In the genomic region with DNA sequence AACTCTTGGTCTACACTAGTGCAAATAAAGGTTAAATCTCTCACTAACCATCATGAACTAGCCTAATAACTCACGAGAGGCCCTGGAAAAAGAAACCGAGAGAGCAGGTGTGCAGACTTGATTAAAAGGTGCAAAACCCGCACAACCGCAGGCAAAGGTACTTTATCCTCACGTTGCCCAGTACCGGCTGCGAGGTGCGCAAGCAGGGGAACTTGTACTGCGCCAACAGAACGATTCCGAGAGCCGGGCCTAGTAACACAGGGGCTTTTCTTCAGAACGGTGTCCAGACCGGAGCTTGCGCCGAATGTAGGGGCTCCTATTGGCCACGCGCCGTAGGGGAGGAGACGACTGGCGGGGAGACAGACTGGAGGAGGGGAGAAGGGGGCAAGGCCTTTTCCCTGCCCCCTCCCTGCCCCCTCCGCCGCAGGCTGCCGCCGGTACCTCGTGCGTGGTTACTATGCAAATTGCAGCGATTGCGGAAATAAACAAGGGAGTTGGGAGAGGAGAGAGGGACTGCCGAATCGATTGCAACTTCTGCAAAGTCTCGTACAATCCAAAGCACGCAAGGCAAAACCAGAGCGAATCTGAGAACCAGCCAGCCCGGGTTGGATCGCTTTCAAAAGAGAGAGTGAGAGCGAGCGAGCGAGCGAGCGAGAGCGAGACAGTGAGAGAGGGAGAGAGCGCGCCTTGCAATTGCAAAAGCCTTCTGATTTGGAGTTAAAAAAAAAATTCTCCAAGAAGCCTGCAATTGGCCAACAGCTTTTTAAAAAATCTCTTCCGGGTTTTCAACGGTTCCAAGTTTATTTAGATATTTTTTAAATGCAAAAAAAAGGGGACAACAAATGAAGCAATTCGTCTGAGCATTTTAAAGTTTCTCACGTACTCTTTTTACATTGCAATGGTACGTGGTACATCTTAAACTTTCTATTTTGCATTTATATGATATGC, we compare ENCODE assay signal across 8 cellular contexts. TPM values are rescaled to one million over a fixed set of nuclear protein-coding genes. Genes with fewer than 3 reads are reported as not detected.
A peak's percentile ranks its signal among the peaks of the same experiment; 100 is the strongest.
DNase-seq lines count a peak whose midpoint lies in the region; ATAC-seq and TF ChIP-seq lines count a peak whose summit lies in the region.

No MANE protein-coding gene starts in this region.

- peaks cover 24% of the 10 kb centered on the region for H3K4me1 ChIP-seq in RWPE2 (ENCODE audit: insufficient read depth, poor library complexity, severe bottlenecking)

- no peaks in the 10 kb centered on the region for H3K9me3 ChIP-seq in MG63
- no peaks in the 10 kb centered on the region for H3K9me3 ChIP-seq in RWPE2 (ENCODE audit: severe bottlenecking)

- H3K27ac ChIP-seq in RWPE2 (ENCODE audit: poor library complexity, severe bottlenecking) (peak overlapping the region; percentile 85), temporal lobe (ENCODE audit: low read depth, low read length) (peak overlapping the region; percentile 82)

- H3K4me3 ChIP-seq in MG63 (peak overlapping the region; percentile 54), RWPE2 (ENCODE audit: severe bottlenecking) (peak overlapping the region; percentile 38)

- TF ChIP-seq CTCF in RWPE2 (IDR thresholded peaks at IDR 0.05; ENCODE audit: poor library complexity, severe bottlenecking), result no peak

- no peaks in the 10 kb centered on the region for H3K36me3 ChIP-seq in MG63
- no peaks in the 10 kb centered on the region for H3K36me3 ChIP-seq in RWPE2 (ENCODE audit: low read depth)

- H3K27me3 ChIP-seq in MG63 (peaks cover 14% of the 10 kb centered on the region), RWPE2 (ENCODE audit: insufficient read depth, poor library complexity, severe bottlenecking) (no peaks in the 10 kb centered on the region)

- DNase-seq in Daoy (ENCODE audit: low read depth) (peak; percentile 94), HCEC 1CT (peak; percentile 79), MG63 (peak; percentile 45), RWPE2 (ENCODE audit: low spot score) (peak; percentile 88), germinal center (ENCODE audit: low spot score) (peak; percentile 91), non-pigmented ciliary epithelial cell (ENCODE audit: low read depth) (peak; percentile 60)
- peak; percentile 77 for DNase-seq in activated naive CD4-positive, alpha-beta T cell treated with Interleukin-2 at 50 U/mL for 16 hours

- peak; percentile 77 for ATAC-seq in RWPE2 (ENCODE audit: low read depth)

RNA-seq across cellular contexts. Expression of a gene that starts 5.4 kb away (rescaled TPM):
- 3.4 and 5.0 TPM in 2 replicates for total RNA-seq in Daoy (2014; rRNA removed; shearing (Covaris generic))
- total RNA-seq in MG63 (2014; rRNA removed; shearing (Covaris generic); ENCODE audit: low replicate concordance), result not detected in 2 replicates
- 85.8 TPM for total RNA-seq in temporal lobe

Comparison
In these comparisons a context has a peak if more than half of its experiments do, and no peak if none do; other contexts are left out.
1. Peak in every context shown above with its lines: DNase-seq, ATAC-seq, H3K4me3 ChIP-seq and H3K27ac ChIP-seq.
2. RNA of a gene that starts 5.4 kb away (total RNA-seq): 85.8 TPM in temporal lobe (single experiment); 3.4 to 5.0 TPM in Daoy and not detected in MG63; every median in the first group is over 10 times any median in the second.